In the genomic region with DNA sequence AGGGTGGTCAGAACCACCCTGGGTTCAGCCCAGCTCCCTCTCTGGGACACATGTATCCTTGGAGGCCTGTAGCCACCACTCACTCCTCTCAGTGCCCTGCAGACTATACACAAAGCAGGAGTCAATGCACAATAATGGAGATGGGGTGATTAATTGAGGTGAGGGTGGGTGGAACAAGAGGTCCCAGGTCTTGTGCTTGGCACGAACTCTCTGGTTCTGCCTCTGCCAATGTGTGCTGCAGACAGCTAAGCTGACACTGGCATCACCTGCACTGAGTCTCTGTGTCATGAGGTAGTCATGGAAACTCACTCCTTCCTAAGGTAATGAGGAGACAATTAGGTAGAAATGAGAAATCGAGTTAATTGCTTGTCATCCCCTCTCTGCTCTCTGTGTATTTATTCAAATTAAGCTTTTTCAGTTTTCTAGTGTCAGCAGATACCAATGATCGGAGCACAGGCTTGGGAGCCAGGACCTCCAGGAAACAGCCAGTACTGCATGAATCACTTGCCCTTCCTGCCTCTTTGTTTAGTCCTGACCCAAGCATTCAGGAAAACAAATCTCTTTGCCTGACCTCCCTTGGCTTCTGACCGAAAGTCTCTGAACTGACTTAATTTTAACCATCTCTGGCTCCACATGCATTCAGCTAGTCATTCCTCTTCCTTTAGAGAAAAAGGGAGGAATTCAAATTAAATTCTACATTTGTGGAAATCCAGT, we compare ENCODE assay signal across 1 cellular context.
TF ChIP-seq lines count a peak whose summit lies in the region.

No MANE protein-coding gene starts in this region.

TF ChIP-seq in endothelial cell of umbilical vein, 7 proteins besides CTCF, POLR2A, EP300 and RAD21 (continued from another document):
- TF ChIP-seq, protein P1, sequence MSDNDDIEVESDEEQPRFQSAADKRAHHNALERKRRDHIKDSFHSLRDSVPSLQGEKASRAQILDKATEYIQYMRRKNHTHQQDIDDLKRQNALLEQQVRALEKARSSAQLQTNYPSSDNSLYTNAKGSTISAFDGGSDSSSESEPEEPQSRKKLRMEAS (IDR thresholded peaks at IDR 0.05; ENCODE audit: insufficient read depth, insufficient read length) = no peak
- TF ChIP-seq GATA2 (IDR thresholded peaks at IDR 0.05; ENCODE audit: insufficient read depth, insufficient read length, low read depth, low read length) (peak; percentile 51), FOS (IDR thresholded peaks at IDR 0.05; ENCODE audit: borderline replicate concordance, insufficient read depth, low read length) (peak; percentile 93), JUN (IDR thresholded peaks at IDR 0.05; ENCODE audit: borderline replicate concordance, insufficient read depth, insufficient read length, low read depth) (peak; percentile 91)
